8 cellular contexts compared by ENCODE assay signal in the genomic region with DNA sequence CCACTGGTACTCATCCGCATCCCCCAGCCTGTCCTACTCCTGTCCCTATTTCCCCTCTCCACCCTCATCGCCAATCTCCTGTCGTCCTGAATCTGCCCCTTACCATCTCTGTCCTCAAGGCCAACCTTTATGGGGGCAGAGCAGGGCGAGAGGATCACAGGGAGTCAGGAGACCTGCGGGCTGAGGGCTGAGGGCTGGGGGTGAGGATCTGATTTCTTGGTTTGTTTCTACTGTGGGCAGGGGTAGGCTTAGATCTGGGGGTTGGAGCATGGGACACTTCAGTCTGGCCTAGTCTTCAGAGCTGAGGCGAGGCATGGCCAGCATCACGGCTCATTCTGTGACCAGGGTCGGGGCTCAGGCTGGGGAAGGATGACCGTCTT. TPM values are rescaled to one million over a fixed set of nuclear protein-coding genes. Genes with fewer than 3 reads are reported as not detected.
DNase-seq lines count a peak whose midpoint lies in the region; ATAC-seq, FAIRE-seq and TF ChIP-seq lines count a peak whose summit lies in the region.

No MANE protein-coding gene starts in this region.

- DNase-seq in activated CD8-positive, alpha-beta memory T cell treated with anti-CD3 and anti-CD28 coated beads for 24 hours, result peak; percentile 69
- DNase-seq in activated CD8-positive, alpha-beta memory T cell treated with anti-CD3 and anti-CD28 coated beads, Interleukin-2, amount 50 U/mL, for 4 hours, result no peak
- DNase-seq in astrocyte of the cerebellum (ENCODE audit: low read depth), result no peak
- DNase-seq in HepG2 (ENCODE audit: low spot score), result no peak
- no peak for DNase-seq in thoracic aorta (ENCODE audit: low spot score)
- DNase-seq in aorta, result no peak
- no peak for DNase-seq in D341Med (ENCODE audit: low spot score)

- WGBS in HepG2 (ENCODE audit: low lambda C conversion rate), result 1% methylated on average over 7 of the region's 9 CpGs
- 53% methylated on average over 9 of the region's 9 CpGs for WGBS in aorta, 2 donors

- H3K4me3 ChIP-seq in astrocyte of the cerebellum (ENCODE audit: low read depth, low read length) (peak overlapping the region; percentile 59), HepG2 (replicated peaks in 1 of 3; ENCODE audit: insufficient read depth in 1 of 3, low read depth in 2 of 3, low read length in 3 of 3) (peak overlapping the region; percentile 68 to 84 (median 77)), thoracic aorta (peak overlapping the region; percentile 89), aorta (ENCODE audit: low read length in 2 of 2) (no peak overlapping the region)

- FAIRE-seq in HepG2 (lab: Jason Lieb, UNC), result no peak

- H3K27me3 ChIP-seq in HepG2 (ENCODE audit: control insufficient read depth in 1 of 2, insufficient read depth in 2 of 2, low read length in 2 of 2), result no peaks in the 10 kb centered on the region
- no peaks in the 10 kb centered on the region for H3K27me3 ChIP-seq in thoracic aorta (replicated peaks; ENCODE audit: insufficient read depth)
- no peaks in the 10 kb centered on the region for H3K27me3 ChIP-seq in aorta (ENCODE audit: control insufficient read depth in 1 of 2, insufficient read depth in 2 of 2, low read length in 1 of 2)

- peak overlapping the region; percentile 96 for H3K4me2 ChIP-seq in HepG2 (ENCODE audit: low read depth, low read length)

- no peaks in the 10 kb centered on the region for H3K36me3 ChIP-seq in HepG2 (replicated peaks in 1 of 2; ENCODE audit: control insufficient read depth in 1 of 2, insufficient read depth in 2 of 2, low read length in 2 of 2)
- no peaks in the 10 kb centered on the region for H3K36me3 ChIP-seq in thoracic aorta
- no peaks in the 10 kb centered on the region for H3K36me3 ChIP-seq in aorta (ENCODE audit: control insufficient read depth in 1 of 2, insufficient read depth in 2 of 2, low read length in 1 of 2)

- H2AFZ ChIP-seq in HepG2 (ENCODE audit: low read length), result no peak overlapping the region

- CTCF ChIA-PET in HepG2 (lab: Yijun Ruan, JAX; ENCODE audit: low intra/inter-chr PET ratio, low total read pairs), result interaction anchor here (1.3 to 4.4 kb wide), 5 partner anchors 12 to 45 kb away, joined by 5 to 117 read pairs (median 7); no protein-coding TSS in a partner anchor

- no TSS peak for BruUV-seq in HepG2 (replicated peaks; lab: Mats Ljungman, UMichigan)

- no peak overlapping the region for H3K27ac ChIP-seq in HepG2 (ENCODE audit: extremely low read length, insufficient read depth, low read length)
- H3K27ac ChIP-seq in thoracic aorta, result peak overlapping the region; percentile 94 to 95
- H3K27ac ChIP-seq in aorta (ENCODE audit: low read depth in 1 of 2, low read length in 2 of 2), result peak overlapping the region in 1 of 2 donors; percentile 87

- H4K20me1 ChIP-seq in HepG2 (ENCODE audit: insufficient read depth, low read length), result no peaks in the 10 kb centered on the region

- peak overlapping the region; percentile 77 for H3K9ac ChIP-seq in HepG2 (ENCODE audit: insufficient read depth, low read depth, low read length)

- TF ChIP-seq CTCF in astrocyte of the cerebellum (IDR thresholded peaks at IDR 0.05; ENCODE audit: low read depth, low read length, missing control alignments), result no peak
- no peak for TF ChIP-seq CTCF in HepG2 (CRISPR knock-in tag; IDR thresholded peaks at IDR 0.05)
- no peak for TF ChIP-seq CTCF in thoracic aorta (IDR thresholded peaks at IDR 0.05)

- POLR2A ChIA-PET in HepG2 (lab: Yijun Ruan, JAX), result interaction anchor here (1.1 to 2.9 kb wide), 6 partner anchors 9 to 45 kb away, joined by 5 to 40 read pairs (median 10); a partner anchor contains a TSS

- TF ChIP-seq EP300 in HepG2 (IDR thresholded peaks at IDR 0.05; ENCODE audit: low read depth in 2 of 2, low read length in 2 of 2), result no peak
- no peak for TF ChIP-seq EP300 in HepG2 (CRISPR knock-in tag; IDR thresholded peaks at IDR 0.05; ENCODE audit: borderline replicate concordance)

- H3K9me3 ChIP-seq in HepG2 (ENCODE audit: low read length), result no peaks in the 10 kb centered on the region
- H3K9me3 ChIP-seq in thoracic aorta, result no peaks in the 10 kb centered on the region
- H3K9me3 ChIP-seq in aorta (ENCODE audit: control insufficient read depth, low read length), result no peaks in the 10 kb centered on the region

- TF ChIP-seq POLR2A in HepG2 (IDR thresholded peaks at IDR 0.05; ENCODE audit: insufficient read depth in 1 of 2, low read depth in 2 of 2, low read length in 2 of 2), result no peak

- H3K79me2 ChIP-seq in HepG2 (ENCODE audit: insufficient read depth, low read length), result no peaks in the 10 kb centered on the region

- peak; percentile 2; the same call in 2 of the 3 replicates for ATAC-seq in HepG2
- ATAC-seq in thoracic aorta (ENCODE audit: insufficient number of reproducible peaks, low FRiP score, low read depth), result no peak
- no peak for ATAC-seq in aorta (ENCODE audit: low FRiP score)
- no peak for ATAC-seq in GM21526 (IDR thresholded peaks at IDR 0.05; ENCODE audit: low FRiP score, unreplicated experiment)

- H3K4me1 ChIP-seq in HepG2 (ENCODE audit: insufficient read depth, low read length), result peaks cover 58% of the 10 kb centered on the region
- H3K4me1 ChIP-seq in thoracic aorta (ENCODE audit: control insufficient read depth in 1 of 2, low read depth in 2 of 2), result peaks cover 16 to 24% of the 10 kb centered on the region in 2 donors
- no peaks in the 10 kb centered on the region for H3K4me1 ChIP-seq in aorta (ENCODE audit: control insufficient read depth in 1 of 2, insufficient read depth in 2 of 2, low read length in 2 of 2)

- intact Hi-C loops in HepG2 (cut with micrococcal nuclease; ENCODE audit: unreplicated experiment), result no loop called here
- intact Hi-C loops in aorta (cut with DNase I), result no loop called here

- in situ Hi-C loops in astrocyte of the cerebellum (cut with HindIII; ENCODE audit: low sequenced_read_pairs), result no loop called here
- in situ Hi-C loops in HepG2 (cut with HindIII; ENCODE audit: extremely low pct_ligation_motif_present, low pct_unique_long_range_greater_than_20kb), result loop anchor here (5.0 kb wide), 1 partner anchor 37 kb away; no protein-coding TSS in a partner anchor

- no peak for TF ChIP-seq RAD21 in HepG2 (CRISPR knock-in tag; IDR thresholded peaks at IDR 0.05)

RNA-seq across cellular contexts. Expression of a gene that starts 16.5 kb away (rescaled TPM):
- total RNA-seq in HepG2 (2016; rRNA removed; fragmentation: Illumina TruSeq; extraction: Trizol), result 39.3 and 40.0 TPM in 2 replicates
- 45.6 and 63.1 TPM in 2 replicates for total RNA-seq in HepG2 (2016; cell fraction: cytosol; rRNA removed; fragmentation: Illumina TruSeq; extraction: Trizol; ENCODE audit: low read depth)
- 33.8 and 46.8 TPM in 2 replicates for total RNA-seq in HepG2 (2016; cell fraction: insoluble cytoplasmic fraction; rRNA removed; fragmentation: Illumina TruSeq; extraction: Trizol)
- total RNA-seq in HepG2 (2016; cell fraction: membrane; rRNA removed; fragmentation: Illumina TruSeq; extraction: Trizol), result 47.2 and 50.6 TPM in 2 replicates
- total RNA-seq in HepG2 (2016; cell fraction: nucleus; rRNA removed; fragmentation: Illumina TruSeq; extraction: Trizol), result 15.5 and 16.4 TPM in 2 replicates
- polyA plus RNA-seq in HepG2 (2011; rRNA removed), result 66.4 and 76.6 TPM in 2 replicates
- polyA plus RNA-seq in HepG2 (2011; cell fraction: cytosol; rRNA removed), result 48.2 and 78.5 TPM in 2 replicates
- polyA plus RNA-seq in HepG2 (2011; cell fraction: nucleus; rRNA removed), result 84.4 and 86.6 TPM in 2 replicates
- polyA plus RNA-seq in HepG2 (2012), result 38.8 and 40.5 TPM in 2 replicates
- polyA plus RNA-seq in HepG2 (2016; cell fraction: cytosol; fragmentation: Illumina TruSeq; extraction: Trizol; ENCODE audit: low read depth), result 57.8 and 73.2 TPM in 2 replicates
- polyA plus RNA-seq in HepG2 (2016; cell fraction: insoluble cytoplasmic fraction; fragmentation: Illumina TruSeq; extraction: Trizol; ENCODE audit: low read depth), result 53.9 and 54.0 TPM in 2 replicates
- polyA plus RNA-seq in HepG2 (2016; cell fraction: membrane; fragmentation: Illumina TruSeq; extraction: Trizol; ENCODE audit: low read depth), result 53.9 and 61.0 TPM in 2 replicates
- polyA plus RNA-seq in HepG2 (2016; cell fraction: nucleus; fragmentation: Illumina TruSeq; extraction: Trizol; ENCODE audit: insufficient read depth, low read depth), result 40.4 and 44.1 TPM in 2 replicates
- 68.2 and 77.1 TPM in 2 replicates for polyA minus RNA-seq in HepG2 (2011; rRNA and poly(A)+ RNA removed; ENCODE audit: low replicate concordance)
- 28.0 and 42.8 TPM in 2 replicates for polyA minus RNA-seq in HepG2 (2011; cell fraction: cytosol; rRNA and poly(A)+ RNA removed)
- 23.7 and 24.2 TPM in 2 replicates for polyA minus RNA-seq in HepG2 (2011; cell fraction: nucleus; rRNA and poly(A)+ RNA removed)
- total RNA-seq in thoracic aorta, result 100 to 1,000 TPM in 1 of 2 donors, 10 to 100 TPM in 1; 99.8 to 224 TPM
- 10 to 100 TPM; 61.4 to 69.9 TPM for total RNA-seq in aorta
- polyA plus RNA-seq in aorta, result 10 to 100 TPM; 44.5 to 81.7 TPM

RNA-seq across cellular contexts. Expression of a gene that starts 27.5 kb away (rescaled TPM):
- total RNA-seq in HepG2 (2016; rRNA removed; fragmentation: Illumina TruSeq; extraction: Trizol) (0.21 and 6.0 TPM in 2 replicates), thoracic aorta (100 to 1,000 TPM; 126 to 587 TPM), aorta (100 to 1,000 TPM in 1 of 2 donors, 1 to 10 TPM in 1; 3.1 to 754 TPM)
- 0.79 and 0.91 TPM in 2 replicates for total RNA-seq in HepG2 (2016; cell fraction: cytosol; rRNA removed; fragmentation: Illumina TruSeq; extraction: Trizol; ENCODE audit: low read depth)
- 0.37 and 5.7 TPM in 2 replicates for total RNA-seq in HepG2 (2016; cell fraction: insoluble cytoplasmic fraction; rRNA removed; fragmentation: Illumina TruSeq; extraction: Trizol)
- 0.93 and 1.2 TPM in 2 replicates for total RNA-seq in HepG2 (2016; cell fraction: membrane; rRNA removed; fragmentation: Illumina TruSeq; extraction: Trizol)
- total RNA-seq in HepG2 (2016; cell fraction: nucleus; rRNA removed; fragmentation: Illumina TruSeq; extraction: Trizol), result 17.8 and 18.2 TPM in 2 replicates
- polyA plus RNA-seq in HepG2 (2011; rRNA removed) (2.8 TPM in 2 replicates), aorta (100 to 1,000 TPM in 1 of 2 donors, 10 to 100 TPM in 1; 18.4 to 105 TPM)
- polyA plus RNA-seq in HepG2 (2011; cell fraction: cytosol; rRNA removed), result 0.67 and 0.69 TPM in 2 replicates
- polyA plus RNA-seq in HepG2 (2011; cell fraction: nucleus; rRNA removed), result 23.1 and 35.9 TPM in 2 replicates
- 0.51 and 1.1 TPM in 2 replicates for polyA plus RNA-seq in HepG2 (2012)
- polyA plus RNA-seq in HepG2 (2016; cell fraction: cytosol; fragmentation: Illumina TruSeq; extraction: Trizol; ENCODE audit: low read depth), result not detected in 2 replicates
- 0.35 and 0.74 TPM in 2 replicates for polyA plus RNA-seq in HepG2 (2016; cell fraction: insoluble cytoplasmic fraction; fragmentation: Illumina TruSeq; extraction: Trizol; ENCODE audit: low read depth)
- polyA plus RNA-seq in HepG2 (2016; cell fraction: membrane; fragmentation: Illumina TruSeq; extraction: Trizol; ENCODE audit: low read depth), result 0.17 and 0.41 TPM in 2 replicates
- polyA plus RNA-seq in HepG2 (2016; cell fraction: nucleus; fragmentation: Illumina TruSeq; extraction: Trizol; ENCODE audit: insufficient read depth, low read depth), result 17.9 and 36.0 TPM in 2 replicates
- 16.2 and 24.3 TPM in 2 replicates for polyA minus RNA-seq in HepG2 (2011; rRNA and poly(A)+ RNA removed; ENCODE audit: low replicate concordance)
- 1.5 and 2.2 TPM in 2 replicates for polyA minus RNA-seq in HepG2 (2011; cell fraction: cytosol; rRNA and poly(A)+ RNA removed)
- 32.3 and 48.2 TPM in 2 replicates for polyA minus RNA-seq in HepG2 (2011; cell fraction: nucleus; rRNA and poly(A)+ RNA removed)

RNA-seq across cellular contexts. Expression of a gene that starts 33.8 kb away (rescaled TPM):
- total RNA-seq in HepG2 (2016; rRNA removed; fragmentation: Illumina TruSeq; extraction: Trizol) (20.8 and 23.3 TPM in 2 replicates), thoracic aorta (1 to 10 TPM; 2.2 to 9.9 TPM), aorta (1 to 10 TPM; 3.5 to 3.9 TPM)
- 2.6 TPM in 2 replicates for total RNA-seq in HepG2 (2016; cell fraction: cytosol; rRNA removed; fragmentation: Illumina TruSeq; extraction: Trizol; ENCODE audit: low read depth)
- 19.8 and 20.1 TPM in 2 replicates for total RNA-seq in HepG2 (2016; cell fraction: insoluble cytoplasmic fraction; rRNA removed; fragmentation: Illumina TruSeq; extraction: Trizol)
- 7.7 and 8.2 TPM in 2 replicates for total RNA-seq in HepG2 (2016; cell fraction: membrane; rRNA removed; fragmentation: Illumina TruSeq; extraction: Trizol)
- total RNA-seq in HepG2 (2016; cell fraction: nucleus; rRNA removed; fragmentation: Illumina TruSeq; extraction: Trizol), result 9.2 and 11.6 TPM in 2 replicates
- polyA plus RNA-seq in HepG2 (2011; rRNA removed) (3.5 and 4.3 TPM in 2 replicates), aorta (1 to 10 TPM; 1.9 to 3.6 TPM)
- polyA plus RNA-seq in HepG2 (2011; cell fraction: cytosol; rRNA removed), result 2.5 and 3.4 TPM in 2 replicates
- polyA plus RNA-seq in HepG2 (2011; cell fraction: nucleus; rRNA removed), result 2.3 and 2.6 TPM in 2 replicates
- 3.3 and 3.7 TPM in 2 replicates for polyA plus RNA-seq in HepG2 (2012)
- 1.6 and 1.7 TPM in 2 replicates for polyA plus RNA-seq in HepG2 (2016; cell fraction: cytosol; fragmentation: Illumina TruSeq; extraction: Trizol; ENCODE audit: low read depth)
- 21.9 and 22.7 TPM in 2 replicates for polyA plus RNA-seq in HepG2 (2016; cell fraction: insoluble cytoplasmic fraction; fragmentation: Illumina TruSeq; extraction: Trizol; ENCODE audit: low read depth)
- polyA plus RNA-seq in HepG2 (2016; cell fraction: membrane; fragmentation: Illumina TruSeq; extraction: Trizol; ENCODE audit: low read depth), result 5.1 and 5.5 TPM in 2 replicates
- 16.0 and 16.6 TPM in 2 replicates for polyA plus RNA-seq in HepG2 (2016; cell fraction: nucleus; fragmentation: Illumina TruSeq; extraction: Trizol; ENCODE audit: insufficient read depth, low read depth)
- 4.8 and 9.0 TPM in 2 replicates for polyA minus RNA-seq in HepG2 (2011; rRNA and poly(A)+ RNA removed; ENCODE audit: low replicate concordance)
- polyA minus RNA-seq in HepG2 (2011; cell fraction: cytosol; rRNA and poly(A)+ RNA removed), result 4.7 and 6.7 TPM in 2 replicates
- polyA minus RNA-seq in HepG2 (2011; cell fraction: nucleus; rRNA and poly(A)+ RNA removed), result 1.7 and 1.9 TPM in 2 replicates

RNA-seq across cellular contexts. Expression of a gene that starts 35.4 kb away (rescaled TPM):
- total RNA-seq in HepG2 (2016; rRNA removed; fragmentation: Illumina TruSeq; extraction: Trizol), result 1.3 and 1.6 TPM in 2 replicates
- 1.1 TPM in 2 replicates for total RNA-seq in HepG2 (2016; cell fraction: cytosol; rRNA removed; fragmentation: Illumina TruSeq; extraction: Trizol; ENCODE audit: low read depth)
- 1.5 and 1.9 TPM in 2 replicates for total RNA-seq in HepG2 (2016; cell fraction: insoluble cytoplasmic fraction; rRNA removed; fragmentation: Illumina TruSeq; extraction: Trizol)
- total RNA-seq in HepG2 (2016; cell fraction: membrane; rRNA removed; fragmentation: Illumina TruSeq; extraction: Trizol), result 2.2 and 2.4 TPM in 2 replicates
- 3.1 and 3.3 TPM in 2 replicates for total RNA-seq in HepG2 (2016; cell fraction: nucleus; rRNA removed; fragmentation: Illumina TruSeq; extraction: Trizol)
- polyA plus RNA-seq in HepG2 (2011; rRNA removed), result 6.6 and 8.8 TPM in 2 replicates
- polyA plus RNA-seq in HepG2 (2011; cell fraction: cytosol; rRNA removed), result 3.8 and 5.5 TPM in 2 replicates
- 38.9 and 47.2 TPM in 2 replicates for polyA plus RNA-seq in HepG2 (2011; cell fraction: nucleus; rRNA removed)
- polyA plus RNA-seq in HepG2 (2012), result 18.0 and 19.6 TPM in 2 replicates
- 0.78 and 1.1 TPM in 2 replicates for polyA plus RNA-seq in HepG2 (2016; cell fraction: cytosol; fragmentation: Illumina TruSeq; extraction: Trizol; ENCODE audit: low read depth)
- polyA plus RNA-seq in HepG2 (2016; cell fraction: insoluble cytoplasmic fraction; fragmentation: Illumina TruSeq; extraction: Trizol; ENCODE audit: low read depth), result 3.8 and 3.9 TPM in 2 replicates
- polyA plus RNA-seq in HepG2 (2016; cell fraction: membrane; fragmentation: Illumina TruSeq; extraction: Trizol; ENCODE audit: low read depth), result 1.6 and 1.9 TPM in 2 replicates
- 8.3 and 10.5 TPM in 2 replicates for polyA plus RNA-seq in HepG2 (2016; cell fraction: nucleus; fragmentation: Illumina TruSeq; extraction: Trizol; ENCODE audit: insufficient read depth, low read depth)
- 6.9 and 17.3 TPM in 2 replicates for polyA minus RNA-seq in HepG2 (2011; rRNA and poly(A)+ RNA removed; ENCODE audit: low replicate concordance)
- polyA minus RNA-seq in HepG2 (2011; cell fraction: cytosol; rRNA and poly(A)+ RNA removed), result 13.4 and 14.9 TPM in 2 replicates
- 8.0 and 9.2 TPM in 2 replicates for polyA minus RNA-seq in HepG2 (2011; cell fraction: nucleus; rRNA and poly(A)+ RNA removed)
- 100 to 1,000 TPM in 1 of 2 donors, 10 to 100 TPM in 1; 51.2 to 112 TPM for total RNA-seq in thoracic aorta
- total RNA-seq in aorta, result 10 to 100 TPM; 64.2 to 76.5 TPM
- 100 to 1,000 TPM in 1 of 2 donors, 10 to 100 TPM in 1; 11.1 to 153 TPM for polyA plus RNA-seq in aorta

RNA-seq across cellular contexts. Expression of a gene that starts 56.6 kb away (rescaled TPM):
- total RNA-seq in HepG2 (2016; rRNA removed; fragmentation: Illumina TruSeq; extraction: Trizol) (2.1 and 2.9 TPM in 2 replicates), thoracic aorta (10 to 100 TPM; 16.0 to 22.6 TPM), aorta (10 to 100 TPM in 1 of 2 donors, 1 to 10 TPM in 1; 8.1 to 11.6 TPM)
- total RNA-seq in HepG2 (2016; cell fraction: cytosol; rRNA removed; fragmentation: Illumina TruSeq; extraction: Trizol; ENCODE audit: low read depth), result 5.1 and 6.2 TPM in 2 replicates
- total RNA-seq in HepG2 (2016; cell fraction: insoluble cytoplasmic fraction; rRNA removed; fragmentation: Illumina TruSeq; extraction: Trizol), result 2.0 and 3.5 TPM in 2 replicates
- total RNA-seq in HepG2 (2016; cell fraction: membrane; rRNA removed; fragmentation: Illumina TruSeq; extraction: Trizol), result 6.2 and 8.3 TPM in 2 replicates
- total RNA-seq in HepG2 (2016; cell fraction: nucleus; rRNA removed; fragmentation: Illumina TruSeq; extraction: Trizol), result 2.3 and 2.8 TPM in 2 replicates
- polyA plus RNA-seq in HepG2 (2011; rRNA removed) (17.1 and 18.0 TPM in 2 replicates), aorta (10 to 100 TPM in 1 of 2 donors, 1 to 10 TPM in 1; 7.0 to 13.1 TPM)
- polyA plus RNA-seq in HepG2 (2011; cell fraction: cytosol; rRNA removed), result 13.2 and 17.0 TPM in 2 replicates
- polyA plus RNA-seq in HepG2 (2011; cell fraction: nucleus; rRNA removed), result 12.6 and 14.7 TPM in 2 replicates
- polyA plus RNA-seq in HepG2 (2012), result 11.2 and 15.2 TPM in 2 replicates
- 8.6 and 9.5 TPM in 2 replicates for polyA plus RNA-seq in HepG2 (2016; cell fraction: cytosol; fragmentation: Illumina TruSeq; extraction: Trizol; ENCODE audit: low read depth)
- 3.9 and 4.7 TPM in 2 replicates for polyA plus RNA-seq in HepG2 (2016; cell fraction: insoluble cytoplasmic fraction; fragmentation: Illumina TruSeq; extraction: Trizol; ENCODE audit: low read depth)
- polyA plus RNA-seq in HepG2 (2016; cell fraction: membrane; fragmentation: Illumina TruSeq; extraction: Trizol; ENCODE audit: low read depth), result 9.5 and 9.7 TPM in 2 replicates
- 11.0 and 11.5 TPM in 2 replicates for polyA plus RNA-seq in HepG2 (2016; cell fraction: nucleus; fragmentation: Illumina TruSeq; extraction: Trizol; ENCODE audit: insufficient read depth, low read depth)
- polyA minus RNA-seq in HepG2 (2011; rRNA and poly(A)+ RNA removed; ENCODE audit: low replicate concordance), result 6.0 and 30.0 TPM in 2 replicates
- polyA minus RNA-seq in HepG2 (2011; cell fraction: cytosol; rRNA and poly(A)+ RNA removed), result 7.6 and 8.3 TPM in 2 replicates
- polyA minus RNA-seq in HepG2 (2011; cell fraction: nucleus; rRNA and poly(A)+ RNA removed), result 7.1 and 7.6 TPM in 2 replicates

Comparison
In these comparisons a context has a peak if more than half of its experiments do, and no peak if none do; other contexts are left out.
1. H3K4me3 ChIP-seq: peak in astrocyte of the cerebellum (single experiment), HepG2 (3 of 3) and thoracic aorta (single experiment); none in aorta (0 of 2).